Comparison of ENCODE assay signal across 8 cellular contexts in genomic region chr3:13282986-13283876, GRCh38.
DNase-seq lines count a peak whose midpoint lies in the region; ATAC-seq and TF ChIP-seq lines count a peak whose summit lies in the region.

No MANE protein-coding gene starts in this region.

- WGBS in IMR-90 (ENCODE audit: extremely low coverage in 2 of 2, insufficient read length in 1 of 2), 2 experiments = 0% methylated on average over 6 of the region's 93 CpGs; no CpG with 5 or more reads in 1 of the 2 experiments
- WGBS in suprapubic skin = 11% methylated on average over 35 of the region's 93 CpGs

- dilution Hi-C loops in IMR-90 (cut with HindIII; ENCODE audit: low sequenced_read_pairs, unreplicated experiment) = no loop called here

- no peak overlapping the region for H3K23ac ChIP-seq in IMR-90 (ENCODE audit: low read depth, low read length)

- no peak overlapping the region for H3K9ac ChIP-seq in IMR-90 (ENCODE audit: low read depth, low read length)

- H3K18ac ChIP-seq in IMR-90 (ENCODE audit: low read depth, low read length) = no peak overlapping the region

- no peak for DNase-seq in CD8-positive, alpha-beta memory T cell
- no peak for DNase-seq in IMR-90
- peak; percentile 57 for DNase-seq in activated naive CD8-positive, alpha-beta T cell treated with anti-CD3 and anti-CD28 coated beads, Interleukin-2, amount 10 ng/mL, durations not matched to agents 7 days and 5 days
- DNase-seq in immature natural killer cell = no peak
- DNase-seq in suprapubic skin (ENCODE audit: low spot score in 2 of 2) = no peak
- no peak for DNase-seq in A172 (ENCODE audit: low spot score)

- no peak for TF ChIP-seq RAD21 in IMR-90 (IDR thresholded peaks at IDR 0.05; ENCODE audit: low read length)

- no peak overlapping the region for H3K56ac ChIP-seq in IMR-90 (ENCODE audit: extremely low read depth, insufficient read depth, low read length)

- no peak overlapping the region for H4K5ac ChIP-seq in IMR-90 (ENCODE audit: low read depth, low read length)

- 0 out of 2 replicates have a peak, but pooled peaks have one; percentile 3 for TF ChIP-seq CTCF in IMR-90 (conservative IDR thresholded peaks at IDR 0.05; ENCODE audit: low read depth, low read length)
- TF ChIP-seq CTCF in suprapubic skin (IDR thresholded peaks at IDR 0.05) = peak in 1 of 2 donors; percentile 13

- no peak overlapping the region for H3K4me3 ChIP-seq in CD8-positive, alpha-beta memory T cell (ENCODE audit: low read length)
- H3K4me3 ChIP-seq in IMR-90 (ENCODE audit: insufficient read depth, low read depth, low read length) (no peak overlapping the region), suprapubic skin (peak overlapping the region; percentile 48)

- peak overlapping the region; percentile 62 to 77 (median 73) for H3K4me3 Mint-ChIP-seq in CD8-positive, alpha-beta memory T cell
- peak overlapping the region; percentile 44 for H3K4me3 Mint-ChIP-seq in activated naive CD8-positive, alpha-beta T cell treated with anti-CD3 and anti-CD28 coated beads, Interleukin-2, amount 10 ng/mL, durations not matched to agents 7 days and 5 days
- H3K4me3 Mint-ChIP-seq in immature natural killer cell = peak overlapping the region; percentile 66 to 80 (median 72)

- no peak overlapping the region for H3K27ac Mint-ChIP-seq in CD8-positive, alpha-beta memory T cell
- no peak overlapping the region for H3K27ac Mint-ChIP-seq in activated naive CD8-positive, alpha-beta T cell treated with anti-CD3 and anti-CD28 coated beads, Interleukin-2, amount 10 ng/mL, durations not matched to agents 7 days and 5 days
- no peak overlapping the region for H3K27ac Mint-ChIP-seq in immature natural killer cell

- H3K14ac ChIP-seq in IMR-90 (replicated peaks; ENCODE audit: low read depth, low read length) = no peak overlapping the region

- no peak overlapping the region for H2BK120ac ChIP-seq in IMR-90 (ENCODE audit: low read depth, low read length)

- H2BK15ac ChIP-seq in IMR-90 (ENCODE audit: low read depth, low read length) = no peak overlapping the region

- H2BK5ac ChIP-seq in IMR-90 (ENCODE audit: low read depth, low read length, poor library complexity, severe bottlenecking) = no peak overlapping the region

- no peaks in the 10 kb centered on the region for H3K36me3 ChIP-seq in CD8-positive, alpha-beta memory T cell (ENCODE audit: insufficient read depth, low read length)
- peaks cover 1% of the 10 kb centered on the region; the same call in 1 of the 2 replicates for H3K36me3 ChIP-seq in IMR-90 (ENCODE audit: control insufficient read depth, insufficient read depth, low read length)
- H3K36me3 ChIP-seq in suprapubic skin = no peaks in the 10 kb centered on the region

- H3K9me3 Mint-ChIP-seq in CD8-positive, alpha-beta memory T cell = peaks cover 11 to 31% (median 30%) of the 10 kb centered on the region in 5 donors
- H3K9me3 Mint-ChIP-seq in activated naive CD8-positive, alpha-beta T cell treated with anti-CD3 and anti-CD28 coated beads, Interleukin-2, amount 10 ng/mL, durations not matched to agents 7 days and 5 days = peaks cover 20% of the 10 kb centered on the region
- H3K9me3 Mint-ChIP-seq in immature natural killer cell = peaks cover 12 to 27% (median 19%) of the 10 kb centered on the region in 6 donors

- intact Hi-C loops in IMR-90 (cut with micrococcal nuclease) = no loop called here

- no peak for TF ChIP-seq POLR2A in IMR-90 (IDR thresholded peaks at IDR 0.05; ENCODE audit: low read depth, low read length)
- TF ChIP-seq POLR2A in suprapubic skin (IDR thresholded peaks at IDR 0.05) = no peak

- no peak overlapping the region for H4K8ac ChIP-seq in IMR-90 (ENCODE audit: low read depth in 2 of 2, low read length in 2 of 2)

- no peak for TF ChIP-seq EP300 in suprapubic skin (IDR thresholded peaks at IDR 0.05)

- BruUV-seq in IMR-90 (replicated peaks; lab: Mats Ljungman, UMichigan) = no TSS peak

- no peak overlapping the region for H3K27ac ChIP-seq in CD8-positive, alpha-beta memory T cell (ENCODE audit: low read depth, low read length)
- no peak overlapping the region for H3K27ac ChIP-seq in IMR-90 (ENCODE audit: insufficient read depth, low read length)
- H3K27ac ChIP-seq in suprapubic skin = no peak overlapping the region

- no peaks in the 10 kb centered on the region for H3K9me1 ChIP-seq in IMR-90 (ENCODE audit: insufficient read depth, low read length)

- no peak overlapping the region; the same call in 1 of the 2 replicates for H3K4me2 ChIP-seq in IMR-90 (ENCODE audit: low read depth, low read length)

- H3K27me3 Mint-ChIP-seq in CD8-positive, alpha-beta memory T cell = peaks cover 53 to 72% of the 10 kb centered on the region in 2 donors
- H3K27me3 Mint-ChIP-seq in activated naive CD8-positive, alpha-beta T cell treated with anti-CD3 and anti-CD28 coated beads, Interleukin-2, amount 10 ng/mL, durations not matched to agents 7 days and 5 days = peaks cover 55% of the 10 kb centered on the region
- peaks cover 19 to 32% (median 21%) of the 10 kb centered on the region in 3 donors for H3K27me3 Mint-ChIP-seq in immature natural killer cell (ENCODE audit: low read depth in 3 of 3)

- H2BK20ac ChIP-seq in IMR-90 (ENCODE audit: low read depth, low read length) = no peak overlapping the region

- no peaks in the 10 kb centered on the region for H4K20me1 ChIP-seq in IMR-90 (ENCODE audit: insufficient read depth, low read length)

- peaks cover 6% of the 10 kb centered on the region for H3K9me3 ChIP-seq in CD8-positive, alpha-beta memory T cell (ENCODE audit: low read length)
- H3K9me3 ChIP-seq in IMR-90 (ENCODE audit: control insufficient read depth, insufficient read depth, low read length) (peaks cover 21% of the 10 kb centered on the region), suprapubic skin (peaks cover 6% of the 10 kb centered on the region)

- H3K4me1 ChIP-seq in CD8-positive, alpha-beta memory T cell (ENCODE audit: insufficient read depth, low read length) = peaks cover 6% of the 10 kb centered on the region
- no peaks in the 10 kb centered on the region for H3K4me1 ChIP-seq in IMR-90 (ENCODE audit: control insufficient read depth, insufficient read depth, low read length)
- H3K4me1 ChIP-seq in suprapubic skin = peaks cover 15% of the 10 kb centered on the region

- H2AK9ac ChIP-seq in IMR-90 (replicated peaks; ENCODE audit: low read depth, low read length, poor library complexity) = no peak overlapping the region

- POLR2A ChIA-PET in CD8-positive, alpha-beta memory T cell (lab: Charles Lee) = interaction anchor here (0.7 kb wide), 1 partner anchor 196 kb away, joined by 3 read pairs; no protein-coding TSS in a partner anchor
- POLR2A ChIA-PET in IMR-90 (lab: Charles Lee; ENCODE audit: unreplicated experiment) = no interaction called here
- POLR2A ChIA-PET in activated naive CD8-positive, alpha-beta T cell treated with anti-CD3 and anti-CD28 coated beads, Interleukin-2, amount 10 ng/mL, durations not matched to agents 7 days and 5 days (lab: Charles Lee) = interaction anchor here (1.4 kb wide), 1 partner anchor 191 kb away, joined by 3 read pairs; no protein-coding TSS in a partner anchor

- CTCF ChIA-PET in CD8-positive, alpha-beta memory T cell (lab: Charles Lee) = interaction anchor here (1.3 to 1.4 kb wide), 2 partner anchors 169 to 191 kb away, joined by 4 read pairs; no protein-coding TSS in a partner anchor
- CTCF ChIA-PET in IMR-90 (lab: Yijun Ruan, JAX) = no interaction called here

- H3K27me3 ChIP-seq in CD8-positive, alpha-beta memory T cell (ENCODE audit: insufficient read depth, low read length, poor library complexity, severe bottlenecking) = peaks cover 38% of the 10 kb centered on the region
- H3K27me3 ChIP-seq in IMR-90 (ENCODE audit: control insufficient read depth, insufficient read depth, low read length) (peaks cover 52% of the 10 kb centered on the region), suprapubic skin (peaks cover 51% of the 10 kb centered on the region)

- in situ Hi-C loops in IMR-90 (cut with MboI; ENCODE audit: low sequenced_read_pairs) = no loop called here

- no peaks in the 10 kb centered on the region for H3K79me1 ChIP-seq in IMR-90 (ENCODE audit: low read depth in 1 of 2, low read length in 2 of 2)

- H4K91ac ChIP-seq in IMR-90 (ENCODE audit: insufficient read depth, low read depth, low read length) = no peak overlapping the region

- H3K4me1 Mint-ChIP-seq in CD8-positive, alpha-beta memory T cell = peaks cover 6 to 17% (median 7%) of the 10 kb centered on the region in 3 donors
- H3K4me1 Mint-ChIP-seq in activated naive CD8-positive, alpha-beta T cell treated with anti-CD3 and anti-CD28 coated beads, Interleukin-2, amount 10 ng/mL, durations not matched to agents 7 days and 5 days = no peaks in the 10 kb centered on the region
- H3K4me1 Mint-ChIP-seq in immature natural killer cell = peaks cover 13 to 20% of the 10 kb centered on the region in 2 donors

- ATAC-seq in IMR-90 (ENCODE audit: low read depth) = peak; percentile 18; the same call in 1 of the 2 replicates
- peak; percentile 54 for ATAC-seq in activated naive CD8-positive, alpha-beta T cell treated with anti-CD3 and anti-CD28 coated beads, Interleukin-2, amount 10 ng/mL, durations not matched to agents 7 days and 5 days (ENCODE audit: low read depth)
- ATAC-seq in GM21619 (IDR thresholded peaks at IDR 0.05; ENCODE audit: unreplicated experiment) = no peak
- ATAC-seq in HG03342 (IDR thresholded peaks at IDR 0.05; ENCODE audit: unreplicated experiment) = no peak

- H3K4ac ChIP-seq in IMR-90 (ENCODE audit: low read depth, low read length) = no peak overlapping the region

- no peak overlapping the region for H2AFZ ChIP-seq in IMR-90 (replicated peaks; ENCODE audit: low read length, poor library complexity)

- H2AK5ac ChIP-seq in IMR-90 (ENCODE audit: low read depth, low read length) = no peak overlapping the region

- H3K36me3 Mint-ChIP-seq in CD8-positive, alpha-beta memory T cell = peaks cover 0 to 18% (median 3%) of the 10 kb centered on the region in 3 donors
- peaks cover 8% of the 10 kb centered on the region for H3K36me3 Mint-ChIP-seq in activated naive CD8-positive, alpha-beta T cell treated with anti-CD3 and anti-CD28 coated beads, Interleukin-2, amount 10 ng/mL, durations not matched to agents 7 days and 5 days
- H3K36me3 Mint-ChIP-seq in immature natural killer cell = peaks cover 13 to 16% (median 14%) of the 10 kb centered on the region in 3 donors

TF ChIP-seq in IMR-90, 13 proteins besides CTCF, POLR2A, EP300 and RAD21 (continues in another document):
- TF ChIP-seq FOS (IDR thresholded peaks at IDR 0.05; ENCODE audit: low read depth, low read length) (no peak), CEBPB (IDR thresholded peaks at IDR 0.05; ENCODE audit: low read depth, low read length) (no peak), RCOR1 (IDR thresholded peaks at IDR 0.05; ENCODE audit: insufficient replicate concordance, low read length) (no peak), MXI1 (IDR thresholded peaks at IDR 0.05; ENCODE audit: borderline replicate concordance, low read depth, low read length) (no peak), MAZ (IDR thresholded peaks at IDR 0.05; ENCODE audit: borderline replicate concordance, low read depth, low read length) (no peak)

Comparison
In these comparisons a context has a peak if more than half of its experiments do, and no peak if none do; other contexts are left out.
1. ATAC-seq: peak in IMR-90 (single experiment) and activated naive CD8-positive, alpha-beta T cell treated with anti-CD3 and anti-CD28 coated beads, Interleukin-2, amount 10 ng/mL, durations not matched to agents 7 days and 5 days (single experiment); none in GM21619 (single experiment) and HG03342 (single experiment).
2. Peak in every context shown above with its lines, with median percentiles within 50 percentile points of each other: H3K4me3 Mint-ChIP-seq.